In genomic region chr22:34877506-34877905, GRCh38 we compare ENCODE assay signal across 24 cellular contexts.
"Had no signal": no experiment of that assay in that cellular context is flagged by ENCODE, and none has a peak within 500 bp of the region (broad histone marks: within the 10 kb centered on the region; RNA-seq: fewer than 3 reads in every experiment).

No MANE protein-coding gene starts in this region.

- H3K9me3 Mint-ChIP-seq: activated CD4-positive, alpha-beta memory T cell treated with anti-CD3 and anti-CD28 coated beads for 36 hours; activated naive CD4-positive, alpha-beta T cell treated with anti-CD3 and anti-CD28 coated beads for 36 hours; activated naive CD8-positive, alpha-beta T cell treated with anti-CD3 and anti-CD28 coated beads for 36 hours; activated T-helper 1 cell treated with anti-CD3 and anti-CD28 coated beads, Interleukin-12 subunit alpha, Interleukin-12 subunit beta, Interleukin-2, Interleukin-4 antibody, amounts not matched to agents 30 ng/mL and 10 ng/mL and 1 ng/mL, durations not matched to agents 14 hours and 24 hours and 36 hours had no signal

- H3K27ac ChIP-seq: esophagus muscularis mucosa, foreskin keratinocyte, heart right ventricle, thoracic aorta, upper lobe of left lung had no signal

- H3K27me3 ChIP-seq: foreskin keratinocyte, upper lobe of left lung had no signal

- ATAC-seq: foreskin keratinocyte; heart right ventricle; left ventricle myocardium superior; naive thymus-derived CD4-positive, alpha-beta T cell; right cardiac atrium; stimulated activated naive CD8-positive, alpha-beta T cell treated with anti-CD3 and anti-CD28 coated beads, Interleukin-15, Interleukin-2, amounts not matched to agents 100 U/mL and 50 U/mL, for 24 hours had no signal

- H3K36me3 Mint-ChIP-seq: activated CD4-positive, alpha-beta memory T cell treated with anti-CD3 and anti-CD28 coated beads for 36 hours; activated naive CD8-positive, alpha-beta T cell treated with anti-CD3 and anti-CD28 coated beads for 36 hours; mesothelial cell of epicardium had no signal

- H3K4me1 ChIP-seq: esophagus muscularis mucosa, foreskin keratinocyte, heart right ventricle, upper lobe of left lung had no signal

- H3K36me3 ChIP-seq: esophagus muscularis mucosa, heart right ventricle, thoracic aorta, upper lobe of left lung had no signal

- H3K27ac Mint-ChIP-seq: activated CD4-positive, alpha-beta memory T cell treated with anti-CD3 and anti-CD28 coated beads for 36 hours; activated CD4-positive, alpha-beta T cell treated with anti-CD3 and anti-CD28 coated beads, Interleukin-2, amount 10 ng/mL, durations not matched to agents 24 days and 14 days; activated naive CD4-positive, alpha-beta T cell treated with anti-CD3 and anti-CD28 coated beads for 36 hours; activated naive CD8-positive, alpha-beta T cell treated with anti-CD3 and anti-CD28 coated beads for 36 hours; activated T-helper 1 cell treated with anti-CD3 and anti-CD28 coated beads, Interleukin-12 subunit alpha, Interleukin-12 subunit beta, Interleukin-2, Interleukin-4 antibody, amounts not matched to agents 30 ng/mL and 10 ng/mL and 1 ng/mL, durations not matched to agents 14 hours and 24 hours and 36 hours; mesothelial cell of epicardium had no signal

- H3K9me3 ChIP-seq: esophagus muscularis mucosa, heart right ventricle, thoracic aorta, upper lobe of left lung had no signal

- DNase-seq: activated CD4-positive, alpha-beta memory T cell treated with anti-CD3 and anti-CD28 coated beads for 36 hours; activated CD4-positive, alpha-beta T cell treated with anti-CD3 and anti-CD28 coated beads, Interleukin-2, amount 10 ng/mL, durations not matched to agents 24 days and 14 days; activated CD4-positive, CD25-positive, alpha-beta regulatory T cell treated with anti-CD3 and anti-CD28 coated beads, Interleukin-2, amount 50 U/mL, for 72 hours; activated CD8-positive, alpha-beta memory T cell treated with anti-CD3 and anti-CD28 coated beads, Interleukin-2, amount 50 U/mL, for 4 hours; activated effector memory CD4-positive, alpha-beta T cell treated with anti-CD3 and anti-CD28 coated beads, Interleukin-2, amount 50 U/mL, for 16 hours; activated naive CD4-positive, alpha-beta T cell treated with anti-CD3 and anti-CD28 coated beads for 36 hours; activated naive CD8-positive, alpha-beta T cell treated with anti-CD3 and anti-CD28 coated beads for 36 hours; activated T-cell treated with anti-CD3 and anti-CD28 coated beads, Interleukin-2, amount 50 U/mL, for 1 hour; dermis blood vessel endothelial cell; effector CD4-positive, alpha-beta T cell; heart right ventricle; left ventricle myocardium superior; naive thymus-derived CD4-positive, alpha-beta T cell; right cardiac atrium; stimulated activated CD4-positive, alpha-beta T cell treated with anti-CD3 and anti-CD28 coated beads, Interleukin-2, amount 100 ng/mL, for 48 hours; stimulated activated naive CD8-positive, alpha-beta T cell treated with anti-CD3 and anti-CD28 coated beads, Interleukin-15, Interleukin-2, amounts not matched to agents 100 U/mL and 50 U/mL, for 24 hours; T-helper 9 cell had no signal

- H3K27me3 Mint-ChIP-seq: activated CD4-positive, alpha-beta T cell treated with anti-CD3 and anti-CD28 coated beads, Interleukin-2, amount 10 ng/mL, durations not matched to agents 24 days and 14 days had no signal

- H3K4me3 Mint-ChIP-seq: activated CD4-positive, alpha-beta memory T cell treated with anti-CD3 and anti-CD28 coated beads for 36 hours; activated CD4-positive, alpha-beta T cell treated with anti-CD3 and anti-CD28 coated beads, Interleukin-2, amount 10 ng/mL, durations not matched to agents 24 days and 14 days; activated naive CD4-positive, alpha-beta T cell treated with anti-CD3 and anti-CD28 coated beads for 36 hours; activated naive CD8-positive, alpha-beta T cell treated with anti-CD3 and anti-CD28 coated beads for 36 hours; activated T-helper 1 cell treated with anti-CD3 and anti-CD28 coated beads, Interleukin-12 subunit alpha, Interleukin-12 subunit beta, Interleukin-2, Interleukin-4 antibody, amounts not matched to agents 30 ng/mL and 10 ng/mL and 1 ng/mL, durations not matched to agents 14 hours and 24 hours and 36 hours; central memory CD8-positive, alpha-beta T cell; mesothelial cell of epicardium; naive thymus-derived CD4-positive, alpha-beta T cell had no signal

- H3K4me1 Mint-ChIP-seq: activated CD4-positive, alpha-beta T cell treated with anti-CD3 and anti-CD28 coated beads, Interleukin-2, amount 10 ng/mL, durations not matched to agents 24 days and 14 days; activated naive CD8-positive, alpha-beta T cell treated with anti-CD3 and anti-CD28 coated beads for 36 hours; central memory CD8-positive, alpha-beta T cell; naive thymus-derived CD4-positive, alpha-beta T cell had no signal

- H3K4me3 ChIP-seq: esophagus muscularis mucosa, heart right ventricle, thoracic aorta, upper lobe of left lung had no signal
